ENCODE assay signal across 18 cellular contexts in the genomic region with DNA sequence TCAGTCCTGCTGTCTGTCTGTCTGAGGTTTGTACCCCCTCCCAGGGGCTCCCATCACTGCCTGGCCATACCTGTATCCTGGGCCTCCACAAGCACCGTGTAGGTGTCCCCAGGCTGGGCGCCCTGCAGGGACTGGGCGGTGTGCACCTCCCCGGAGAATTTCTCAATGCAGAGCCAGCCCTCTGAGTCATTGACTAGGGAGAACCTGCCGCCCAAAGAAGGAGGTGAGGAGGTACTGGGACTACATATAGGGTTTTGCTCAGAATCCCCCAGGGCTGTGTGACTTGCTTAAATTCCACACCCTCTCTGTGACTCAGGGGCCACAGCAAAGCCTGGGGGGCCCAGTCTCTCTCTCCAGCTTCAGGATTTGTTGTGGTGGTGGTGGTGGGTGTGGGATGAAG. TPM values are rescaled to one million over a fixed set of nuclear protein-coding genes. Genes with fewer than 3 reads are reported as not detected.
DNase-seq lines count a peak whose midpoint lies in the region; TF ChIP-seq lines count a peak whose summit lies in the region.
"Had no signal": no experiment of that assay in that cellular context is flagged by ENCODE, and none has a peak within 500 bp of the region (broad histone marks: within the 10 kb centered on the region; RNA-seq: fewer than 3 reads in every experiment).

No MANE protein-coding gene starts in this region.

- peak overlapping the region in 1 of 4 donors; percentile 6 for H3K4me3 ChIP-seq in esophagus squamous epithelium
- no peak overlapping the region for H3K4me3 ChIP-seq in effector memory CD4-positive, alpha-beta T cell (ENCODE audit: insufficient read depth, low read depth, low read length, poor library complexity, severe bottlenecking)
- H3K4me3 ChIP-seq: ascending aorta had no signal

- intact Hi-C loops in esophagus squamous epithelium (cut with DNase I) = no loop called here

- no peaks in the 10 kb centered on the region for H3K27me3 ChIP-seq in esophagus squamous epithelium
- H3K27me3 ChIP-seq in effector memory CD4-positive, alpha-beta T cell (replicated peaks; ENCODE audit: control insufficient read depth, insufficient read depth, low read length, poor library complexity, severe bottlenecking) = no peaks in the 10 kb centered on the region
- H3K27me3 ChIP-seq: ascending aorta had no signal

- H3K9me3 ChIP-seq in esophagus squamous epithelium = no peaks in the 10 kb centered on the region
- no peaks in the 10 kb centered on the region for H3K9me3 ChIP-seq in effector memory CD4-positive, alpha-beta T cell (ENCODE audit: control insufficient read depth, low read length)
- H3K9me3 ChIP-seq: ascending aorta had no signal

- TF ChIP-seq POLR2A in esophagus squamous epithelium (IDR thresholded peaks at IDR 0.05) = no peak

- peaks cover 5 to 51% (median 8%) of the 10 kb centered on the region in 3 donors for H3K4me1 ChIP-seq in esophagus squamous epithelium
- H3K4me1 ChIP-seq in effector memory CD4-positive, alpha-beta T cell (ENCODE audit: control insufficient read depth, insufficient read depth, low read length, poor library complexity, severe bottlenecking) = no peaks in the 10 kb centered on the region

- H3K27ac ChIP-seq in esophagus squamous epithelium = peak overlapping the region; percentile 30 to 75 (median 49)
- no peak overlapping the region for H3K27ac ChIP-seq in effector memory CD4-positive, alpha-beta T cell (ENCODE audit: insufficient read depth, low read length, poor library complexity, severe bottlenecking)
- H3K27ac ChIP-seq: ascending aorta had no signal

- TF ChIP-seq CTCF in esophagus squamous epithelium (IDR thresholded peaks at IDR 0.05) = no peak

- no CpG with 5 or more reads among the region's 5 CpGs for WGBS in esophagus squamous epithelium, 2 donors

- no peaks in the 10 kb centered on the region for H3K36me3 ChIP-seq in esophagus squamous epithelium
- no peaks in the 10 kb centered on the region for H3K36me3 ChIP-seq in effector memory CD4-positive, alpha-beta T cell (ENCODE audit: control insufficient read depth, insufficient read depth, low read length)
- H3K36me3 ChIP-seq: ascending aorta had no signal

- DNase-seq in ELR (ENCODE audit: low read depth) = peak; percentile 47
- DNase-seq in M059J (ENCODE audit: low read depth) = peak; percentile 56
- no peak for DNase-seq in esophagus squamous epithelium (lab: John Stamatoyannopoulos, UW)
- no peak for DNase-seq in effector memory CD4-positive, alpha-beta T cell
- no peak for DNase-seq in stimulated activated naive CD4-positive, alpha-beta T cell treated with Interleukin-2 at 50 U/mL for 16 hours (lab: John Stamatoyannopoulos, UW)
- no peak for DNase-seq in NCI-H2081 (lab: John Stamatoyannopoulos, UW)
- DNase-seq: activated CD4-positive, alpha-beta T cell treated with anti-CD3 and anti-CD28 coated beads, Interleukin-2, amount 50 U/mL, for 1 hour; activated naive CD4-positive, alpha-beta T cell treated with Interleukin-2 at 50 U/mL for 16 hours; CD8-positive, alpha-beta memory T cell; DMS79; endodermal cell; hippocampal formation; midbrain; small intestine; stimulated activated CD4-positive, alpha-beta T cell treated with anti-CD3 and anti-CD28 coated beads, Interleukin-4, amount 100 ng/mL, for 1 hour had no signal

RNA-seq across cellular contexts. Expression of a gene that starts 7.6 kb away (rescaled TPM):
- total RNA-seq in M059J (2014; rRNA removed; shearing (Covaris generic)) = not detected in 2 replicates
- total RNA-seq in esophagus squamous epithelium = 1 to 10 TPM; 1.9 to 6.3 (median 4.1) TPM
- total RNA-seq: ascending aorta; CD8-positive, alpha-beta memory T cell; endodermal cell; progenitor cell of endocrine pancreas; subcutaneous adipose tissue had no signal

RNA-seq across cellular contexts. Expression of a gene that starts 14.2 kb away (rescaled TPM):
- total RNA-seq in M059J (2014; rRNA removed; shearing (Covaris generic)) = 3.2 and 9.4 TPM in 2 replicates
- total RNA-seq in esophagus squamous epithelium = 100 to 1,000 TPM in 2 of 4 donors, 10 to 100 TPM in 2; 68.7 to 208 (median 129) TPM

RNA-seq across cellular contexts. Expression of a gene that starts 23.1 kb away (rescaled TPM):
- total RNA-seq in M059J (2014; rRNA removed; shearing (Covaris generic)) = 183 and 280 TPM in 2 replicates
- 100 to 1,000 TPM; 112 to 153 (median 126) TPM for total RNA-seq in esophagus squamous epithelium

RNA-seq across cellular contexts. Expression of a gene that starts 24.2 kb away (rescaled TPM):
- 15.9 and 26.6 TPM in 2 replicates for total RNA-seq in M059J (2014; rRNA removed; shearing (Covaris generic))
- 100 to 1,000 TPM; 120 to 250 (median 170) TPM for total RNA-seq in esophagus squamous epithelium

RNA-seq across cellular contexts. Expression of a gene that starts 30.8 kb away (rescaled TPM):
- total RNA-seq in M059J (2014; rRNA removed; shearing (Covaris generic)) = 4.2 and 15.1 TPM in 2 replicates
- total RNA-seq in esophagus squamous epithelium = 10 to 100 TPM in 2 of 4 donors, 1 to 10 TPM in 2; 4.1 to 12.9 (median 9.4) TPM

Comparison
In these comparisons a context has a peak if more than half of its experiments do, and no peak if none do; other contexts are left out.
1. DNase-seq: peak in ELR (single experiment) and M059J (single experiment); none in esophagus squamous epithelium (single experiment), effector memory CD4-positive, alpha-beta T cell (0 of 3), stimulated activated naive CD4-positive, alpha-beta T cell treated with Interleukin-2 at 50 U/mL for 16 hours (single experiment) and NCI-H2081 (0 of 2).